ENCODE assay signal across 1 cellular context in the genomic region with DNA sequence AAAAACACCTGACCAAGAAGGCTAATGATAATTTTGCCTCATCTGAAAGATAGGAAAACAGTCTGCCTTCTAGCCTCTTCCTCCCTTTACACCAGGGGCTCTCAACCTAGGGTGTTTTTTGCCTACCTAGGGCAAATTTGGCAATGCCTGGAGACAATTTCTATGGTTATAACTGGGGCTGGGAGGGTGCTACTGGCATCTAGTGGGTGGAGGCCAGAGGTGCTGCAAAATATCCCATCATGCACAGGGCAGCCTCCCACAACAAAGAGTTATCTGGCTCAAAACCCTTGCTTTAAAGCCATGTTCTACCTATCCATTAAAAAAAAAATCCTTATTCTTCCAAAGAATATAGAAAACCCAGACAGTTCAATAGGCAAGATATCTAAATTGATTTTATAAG.
TF ChIP-seq lines count a peak whose summit lies in the region.

No MANE protein-coding gene starts in this region.

TF ChIP-seq in K562, 482 proteins besides CTCF, POLR2A, EP300 and RAD21:
- no peak for TF ChIP-seq BRCA1 (IDR thresholded peaks at IDR 0.05)
- TF ChIP-seq BRCA1 (CRISPR knock-in tag; IDR thresholded peaks at IDR 0.05): no peak
- TF ChIP-seq ZNF699 (CRISPR knock-in tag; IDR thresholded peaks at IDR 0.05; ENCODE audit: insufficient replicate concordance): no peak
- TF ChIP-seq FOXK2 (conservative IDR thresholded peaks at IDR 0.05 in 1 of 2, IDR thresholded peaks at IDR 0.05 in 1 of 2; ENCODE audit: low read depth in 2 of 2): no peak
- TF ChIP-seq ZNF197 (CRISPR knock-in tag; IDR thresholded peaks at IDR 0.05; ENCODE audit: low read depth): no peak
- TF ChIP-seq POLR3A (IDR thresholded peaks at IDR 0.05; ENCODE audit: borderline replicate concordance, extremely low read depth, insufficient read depth, insufficient read length): no peak
- no peak for TF ChIP-seq ZNF717 (CRISPR knock-in tag; IDR thresholded peaks at IDR 0.05)
- TF ChIP-seq PRDM10 (IDR thresholded peaks at IDR 0.05; ENCODE audit: partially characterized antibody): no peak
- TF ChIP-seq ZNF780A (CRISPR knock-in tag; IDR thresholded peaks at IDR 0.05): no peak
- TF ChIP-seq THRAP3 (IDR thresholded peaks at IDR 0.05; ENCODE audit: borderline replicate concordance): no peak
- no peak for TF ChIP-seq BRF2 (IDR thresholded peaks at IDR 0.05; ENCODE audit: borderline replicate concordance, insufficient read depth, insufficient read length)
